15 cellular contexts compared by ENCODE assay signal in genomic region chr10:78896169-78896931, GRCh38.
DNase-seq lines count a peak whose midpoint lies in the region; ATAC-seq and TF ChIP-seq lines count a peak whose summit lies in the region.
"Had no signal": no experiment of that assay in that cellular context is flagged by ENCODE, and none has a peak within 500 bp of the region (broad histone marks: within the 10 kb centered on the region; RNA-seq: fewer than 3 reads in every experiment).

No MANE protein-coding gene starts in this region.

- no peaks in the 10 kb centered on the region for H3K9me3 ChIP-seq in gastrocnemius medialis
- H3K9me3 ChIP-seq: A549 had no signal

- ATAC-seq in left lobe of liver = peak; percentile 79
- ATAC-seq in gastrocnemius medialis = peak; percentile 81 to 90
- no peak for ATAC-seq in GM21381 (IDR thresholded peaks at IDR 0.05; ENCODE audit: unreplicated experiment)
- ATAC-seq: A549, GM12878 had no signal

- no peaks in the 10 kb centered on the region for H3K4me1 Mint-ChIP-seq in Calu3 (ENCODE audit: low read depth, unreplicated experiment)
- no peaks in the 10 kb centered on the region for H3K4me1 Mint-ChIP-seq in activated CD4-positive, alpha-beta memory T cell treated with anti-CD3 and anti-CD28 coated beads for 36 hours (ENCODE audit: low read depth)
- H3K4me1 Mint-ChIP-seq: CD8-positive, alpha-beta memory T cell had no signal

- no peak overlapping the region for H3K4me3 Mint-ChIP-seq in Calu3 (ENCODE audit: low read depth, unreplicated experiment)
- H3K4me3 Mint-ChIP-seq in activated CD4-positive, alpha-beta memory T cell treated with anti-CD3 and anti-CD28 coated beads for 36 hours = no peak overlapping the region
- H3K4me3 Mint-ChIP-seq: CD8-positive, alpha-beta memory T cell had no signal

- intact Hi-C loops in gastrocnemius medialis (cut with DNase I; ENCODE audit: low total_unique reads) = no loop called here
- intact Hi-C loops in Calu3 (cut with micrococcal nuclease; ENCODE audit: unreplicated experiment) = no loop called here
- intact Hi-C loops in activated CD4-positive, alpha-beta memory T cell treated with anti-CD3 and anti-CD28 coated beads for 36 hours (cut with micrococcal nuclease) = no loop called here

- TF ChIP-seq CTCF in gastrocnemius medialis (IDR thresholded peaks at IDR 0.05 in 4 of 5, conservative IDR thresholded peaks at IDR 0.05 in 1 of 5) = no peak
- no peak for TF ChIP-seq CTCF in Calu3 (IDR thresholded peaks at IDR 0.05; ENCODE audit: unreplicated experiment)

- no peaks in the 10 kb centered on the region for H3K36me3 ChIP-seq in gastrocnemius medialis
- H3K36me3 ChIP-seq: BLaER1 treated with 17β-estradiol and CSF1 and Interleukin-3, amounts not matched to agents 10 nM and 100 nM had no signal

- no peak overlapping the region for H3K4me3 ChIP-seq in gastrocnemius medialis
- H3K4me3 ChIP-seq: A549; BLaER1 treated with 17β-estradiol and CSF1 and Interleukin-3, amounts not matched to agents 10 nM and 100 nM; GM12878 had no signal

- H3K4me1 ChIP-seq in gastrocnemius medialis = peaks cover 6 to 9% of the 10 kb centered on the region in 2 donors
- H3K4me1 ChIP-seq: A549 had no signal

- peaks cover 35% of the 10 kb centered on the region for H3K27me3 Mint-ChIP-seq in Calu3 (ENCODE audit: unreplicated experiment)
- H3K27me3 Mint-ChIP-seq in activated CD4-positive, alpha-beta memory T cell treated with anti-CD3 and anti-CD28 coated beads for 36 hours = peaks cover 2% of the 10 kb centered on the region

- H3K36me3 Mint-ChIP-seq in Calu3 (ENCODE audit: insufficient read depth, unreplicated experiment) = no peaks in the 10 kb centered on the region
- no peaks in the 10 kb centered on the region for H3K36me3 Mint-ChIP-seq in activated CD4-positive, alpha-beta memory T cell treated with anti-CD3 and anti-CD28 coated beads for 36 hours
- H3K36me3 Mint-ChIP-seq: CD8-positive, alpha-beta memory T cell had no signal

- POLR2A ChIA-PET in activated CD4-positive, alpha-beta memory T cell treated with anti-CD3 and anti-CD28 coated beads for 36 hours (lab: Charles Lee) = no interaction called here

- TF ChIP-seq POLR2A in gastrocnemius medialis (IDR thresholded peaks at IDR 0.05) = no peak

- H3K9me3 Mint-ChIP-seq in Calu3 (ENCODE audit: low read depth, unreplicated experiment) = no peaks in the 10 kb centered on the region
- peaks cover 2% of the 10 kb centered on the region for H3K9me3 Mint-ChIP-seq in activated CD4-positive, alpha-beta memory T cell treated with anti-CD3 and anti-CD28 coated beads for 36 hours
- H3K9me3 Mint-ChIP-seq: CD8-positive, alpha-beta memory T cell had no signal

- H3K27ac Mint-ChIP-seq in Calu3 (ENCODE audit: unreplicated experiment) = no peak overlapping the region
- H3K27ac Mint-ChIP-seq in activated CD4-positive, alpha-beta memory T cell treated with anti-CD3 and anti-CD28 coated beads for 36 hours = no peak overlapping the region
- H3K27ac Mint-ChIP-seq: CD8-positive, alpha-beta memory T cell had no signal

- H3K27me3 ChIP-seq in gastrocnemius medialis = no peaks in the 10 kb centered on the region
- H3K27me3 ChIP-seq: BLaER1 treated with 17β-estradiol and CSF1 and Interleukin-3, amounts not matched to agents 10 nM and 100 nM had no signal

- no peak overlapping the region for H3K27ac ChIP-seq in gastrocnemius medialis
- H3K27ac ChIP-seq: A549; BLaER1 treated with 17β-estradiol and CSF1 and Interleukin-3, amounts not matched to agents 10 nM and 100 nM; KMS-11 had no signal

- in situ Hi-C loops in gastrocnemius medialis (cut with MboI; ENCODE audit: low sequenced_read_pairs in 4 of 4) = no loop called here

- CTCF ChIA-PET in Calu3 (lab: Charles Lee) = no interaction called here
- CTCF ChIA-PET in activated CD4-positive, alpha-beta memory T cell treated with anti-CD3 and anti-CD28 coated beads for 36 hours (lab: Charles Lee) = no interaction called here

- BruUV-seq in Calu3 (replicated peaks; lab: Mats Ljungman, UMichigan) = no TSS peak

- DNase-seq in activated CD8-positive, alpha-beta memory T cell treated with anti-CD3 and anti-CD28 coated beads, Interleukin-2, amount 50 U/mL, for 48 hours = peak; percentile 32
- no peak for DNase-seq in activated CD8-positive, alpha-beta memory T cell treated with anti-CD3 and anti-CD28 coated beads for 24 hours
- DNase-seq in NCI-H526 treated with DMSO at 0.1 percent for 48 hours (lab: John Stamatoyannopoulos, UW) = peak; percentile 26
- DNase-seq in left lobe of liver (ENCODE audit: low spot score) = peak; percentile 75
- DNase-seq in gastrocnemius medialis = peak; percentile 15 to 33
- DNase-seq in Calu3 = no peak
- no peak for DNase-seq in activated CD4-positive, alpha-beta memory T cell treated with anti-CD3 and anti-CD28 coated beads for 36 hours
- DNase-seq: CD8-positive, alpha-beta memory T cell; NCI-H1436 treated with DMSO at 0.1 percent for 48 hours; NCI-H2081 treated with DMSO at 0.1 percent for 48 hours had no signal

Comparison
In these comparisons a context has a peak if more than half of its experiments do, and no peak if none do; other contexts are left out.
1. DNase-seq: peak in activated CD8-positive, alpha-beta memory T cell treated with anti-CD3 and anti-CD28 coated beads, Interleukin-2, amount 50 U/mL, for 48 hours (single experiment), NCI-H526 treated with DMSO at 0.1 percent for 48 hours (single experiment), left lobe of liver (single experiment) and gastrocnemius medialis (2 of 2); none in activated CD8-positive, alpha-beta memory T cell treated with anti-CD3 and anti-CD28 coated beads for 24 hours (single experiment), Calu3 (single experiment) and activated CD4-positive, alpha-beta memory T cell treated with anti-CD3 and anti-CD28 coated beads for 36 hours (single experiment).